In the genomic region with DNA sequence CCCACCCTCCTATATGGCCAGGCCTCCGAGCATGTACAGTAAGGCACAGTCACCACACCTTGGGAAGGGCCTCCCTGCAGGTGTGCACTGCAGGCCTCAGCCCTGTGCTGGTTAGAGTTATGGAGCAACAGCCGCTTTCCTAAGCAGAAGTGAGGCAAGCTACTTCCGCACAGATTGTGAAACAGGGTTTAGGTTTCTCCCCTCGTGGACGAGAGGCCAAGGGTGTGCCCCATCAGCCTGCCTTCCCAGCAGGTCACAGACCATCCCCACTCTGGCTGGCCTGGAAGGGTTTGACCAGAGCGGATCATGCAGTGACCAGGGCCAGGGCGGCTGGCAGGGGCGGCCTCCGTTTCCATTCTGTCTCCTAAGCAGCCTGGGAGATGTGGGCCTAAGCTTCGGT, we compare ENCODE assay signal across 32 cellular contexts. TPM values are rescaled to one million over a fixed set of nuclear protein-coding genes. Genes with fewer than 3 reads are reported as not detected.
DNase-seq lines count a peak whose midpoint lies in the region; ATAC-seq, FAIRE-seq and TF ChIP-seq lines count a peak whose summit lies in the region.
"Had no signal": no experiment of that assay in that cellular context is flagged by ENCODE, and none has a peak within 500 bp of the region (broad histone marks: within the 10 kb centered on the region; RNA-seq: fewer than 3 reads in every experiment).

No MANE protein-coding gene starts in this region.

- SMC1A ChIA-PET in GM12878 (lab: Charles Lee; ENCODE audit: uncharacterized antibody, unreplicated experiment), result no interaction called here

- peak overlapping the region in 8 of 11 experiments; percentile 12 to 88 (median 38); a peak in 7 of 22 replicates for H3K9ac ChIP-seq in BLaER1 treated with 17β-estradiol and CSF1 and Interleukin-3, amounts not matched to agents 10 nM and 100 nM
- H3K9ac ChIP-seq in GM12878 (ENCODE audit: control insufficient read depth, insufficient read depth, low read length), result no peak overlapping the region
- H3K9ac ChIP-seq: BLaER1 had no signal

- no peak for TF ChIP-seq CTCF in NB4 (IDR thresholded peaks at IDR 0.05; ENCODE audit: low read depth, low read length)
- TF ChIP-seq CTCF in GM12878 (IDR thresholded peaks at IDR 0.05 in 2 of 3, conservative IDR thresholded peaks at IDR 0.05 in 1 of 3; ENCODE audit: control insufficient read depth in 2 of 3, extremely low read depth in 1 of 3, insufficient read depth in 1 of 3, low read depth in 3 of 3, low read length in 3 of 3), result no peak

- H3K36me3 Mint-ChIP-seq in naive thymus-derived CD4-positive, alpha-beta T cell, result peaks cover 0 to 5% (median 0%) of the 10 kb centered on the region in 5 donors
- H3K36me3 Mint-ChIP-seq: naive B cell had no signal

- peak; percentile 90 for DNase-seq in NB4 (ENCODE audit: low read depth)
- no peak for DNase-seq in GM12878 (ENCODE audit: low read depth, low spot score)
- DNase-seq in naive thymus-derived CD4-positive, alpha-beta T cell, result no peak
- no peak for DNase-seq in mucosa of gallbladder (ENCODE audit: low spot score)
- DNase-seq in T-helper 1 cell, result no peak
- DNase-seq in RCC 7860 (ENCODE audit: low spot score), result no peak
- DNase-seq: activated CD4-positive, alpha-beta T cell treated with anti-CD3 and anti-CD28 coated beads, Interleukin-2, amount 10 ng/mL, durations not matched to agents 24 days and 14 days; cerebellar nuclear complex; effector CD4-positive, alpha-beta T cell; EL; kidney; mesendoderm; naive B cell; NCI-H1417 treated with DMSO at 0.1 percent for 48 hours; NCI-H2171; NCI-H526 treated with DMSO at 0.1 percent for 48 hours; OCI-M1; SJCRH30; T-helper 17 cell had no signal

- peak overlapping the region in 2 of 11 experiments; percentile 17 to 78; a peak in 2 of 22 replicates for H3K27ac ChIP-seq in BLaER1 treated with 17β-estradiol and CSF1 and Interleukin-3, amounts not matched to agents 10 nM and 100 nM
- no peak overlapping the region for H3K27ac ChIP-seq in GM12878 (ENCODE audit: control insufficient read depth, insufficient read depth)
- H3K27ac ChIP-seq in naive thymus-derived CD4-positive, alpha-beta T cell (ENCODE audit: low read depth, low read length), result no peak overlapping the region
- H3K27ac ChIP-seq: BLaER1, esophagus muscularis mucosa, gastroesophageal sphincter, SJCRH30, vagina had no signal

- intact Hi-C loops in GM12878 (cut with micrococcal nuclease; ENCODE audit: unreplicated experiment), result no loop called here
- intact Hi-C loops in naive thymus-derived CD4-positive, alpha-beta T cell (cut with micrococcal nuclease), result no loop called here

- TF ChIP-seq EP300 in GM12878 (IDR thresholded peaks at IDR 0.05; ENCODE audit: borderline replicate concordance in 1 of 2, control insufficient read depth in 1 of 2, low read depth in 2 of 2, low read length in 2 of 2), result no peak

- no peak for TF ChIP-seq RAD21 in GM12878 (IDR thresholded peaks at IDR 0.05; ENCODE audit: insufficient read depth, low read depth, low read length)

- H3K4me3 Mint-ChIP-seq in naive thymus-derived CD4-positive, alpha-beta T cell, result no peak overlapping the region
- H3K4me3 Mint-ChIP-seq: activated CD4-positive, alpha-beta T cell treated with anti-CD3 and anti-CD28 coated beads, Interleukin-2, amount 10 ng/mL, durations not matched to agents 24 days and 14 days; activated T-helper 17 cell treated with anti-CD3 and anti-CD28 coated beads, Interleukin-2, amount 50 U/mL, for 72 hours; T-helper 17 cell had no signal

- peaks cover 0 to 6% (median 0%) of the 10 kb centered on the region in 11 experiments; a peak in 3 of 22 replicates for H3K27me3 ChIP-seq in BLaER1 treated with 17β-estradiol and CSF1 and Interleukin-3, amounts not matched to agents 10 nM and 100 nM
- H3K27me3 ChIP-seq in GM12878 (replicated peaks in 1 of 2; ENCODE audit: control insufficient read depth in 2 of 2, insufficient read depth in 2 of 2, low read length in 1 of 2), result no peaks in the 10 kb centered on the region
- H3K27me3 ChIP-seq in naive thymus-derived CD4-positive, alpha-beta T cell (ENCODE audit: control insufficient read depth in 2 of 2, insufficient read depth in 2 of 2, low read length in 2 of 2), result no peaks in the 10 kb centered on the region
- H3K27me3 ChIP-seq: SJCRH30, vagina had no signal

- POLR2A ChIA-PET in GM12878 (lab: Charles Lee), result no interaction called here
- POLR2A ChIA-PET in naive thymus-derived CD4-positive, alpha-beta T cell (lab: Charles Lee), result no interaction called here

- BruUV-seq in GM12878 (replicated peaks; lab: Mats Ljungman, UMichigan), result TSS peak; percentile 22

- no peaks in the 10 kb centered on the region for H3K9me3 ChIP-seq in BLaER1 treated with 17β-estradiol and CSF1 and Interleukin-3, amounts not matched to agents 10 nM and 100 nM (replicated peaks in 1 of 11)
- H3K9me3 ChIP-seq in GM12878 (replicated peaks; ENCODE audit: control insufficient read depth, insufficient read depth, low read length), result no peaks in the 10 kb centered on the region
- H3K9me3 ChIP-seq in naive thymus-derived CD4-positive, alpha-beta T cell (ENCODE audit: control insufficient read depth in 2 of 3, low read length in 3 of 3), result no peaks in the 10 kb centered on the region
- H3K9me3 ChIP-seq: BLaER1, esophagus muscularis mucosa, gastroesophageal sphincter, SJCRH30, vagina had no signal

- peak; percentile 31 for TF ChIP-seq POLR2A in NB4 (IDR thresholded peaks at IDR 0.05; ENCODE audit: extremely low read depth, insufficient read length)
- no peak for TF ChIP-seq POLR2A in GM12878 (IDR thresholded peaks at IDR 0.05; ENCODE audit: low read depth, low read length)

- no peak for ATAC-seq in GM12878
- ATAC-seq in naive thymus-derived CD4-positive, alpha-beta T cell, result peak; percentile 2
- ATAC-seq in HG02642 (IDR thresholded peaks at IDR 0.05; ENCODE audit: poor library complexity, unreplicated experiment), result no peak
- ATAC-seq: activated naive CD4-positive, alpha-beta T cell treated with anti-CD3 and anti-CD28 coated beads, Interleukin-2, amount 50 U/mL, for 72 hours; activated T-helper 17 cell treated with anti-CD3 and anti-CD28 coated beads, Interleukin-2, amount 50 U/mL, for 72 hours; gastroesophageal sphincter; sciatic nerve; T-helper 17 cell had no signal

- CTCF ChIA-PET in GM12878 (lab: Yijun Ruan, JAX), result no interaction called here
- CTCF ChIA-PET in naive thymus-derived CD4-positive, alpha-beta T cell (lab: Charles Lee), result no interaction called here

- peak overlapping the region in 1 of 11 experiments; percentile 10; a peak in 1 of 22 replicates for H3K4me2 ChIP-seq in BLaER1 treated with 17β-estradiol and CSF1 and Interleukin-3, amounts not matched to agents 10 nM and 100 nM
- no peak overlapping the region for H3K4me2 ChIP-seq in GM12878 (ENCODE audit: control insufficient read depth, insufficient read depth)

- in situ Hi-C loops in GM12878 (cut with MboI), result loop anchor here (10.0 kb wide), 1 partner anchor 74 kb away; no protein-coding TSS in a partner anchor

- RAD21 ChIA-PET in GM12878 (lab: Charles Lee; ENCODE audit: unreplicated experiment), result no interaction called here

- FAIRE-seq in GM12878 (lab: Jason Lieb, UNC) (no peak), RCC 7860 (lab: Jason Lieb, UNC) (no peak)
- FAIRE-seq: astrocyte, GM18507, H54, kidney had no signal

- peaks cover 0 to 11% (median 9%) of the 10 kb centered on the region in 7 donors for H3K4me1 Mint-ChIP-seq in naive thymus-derived CD4-positive, alpha-beta T cell

- no peaks in the 10 kb centered on the region for H3K27me3 Mint-ChIP-seq in naive thymus-derived CD4-positive, alpha-beta T cell
- H3K27me3 Mint-ChIP-seq: activated CD4-positive, alpha-beta T cell treated with anti-CD3 and anti-CD28 coated beads, Interleukin-2, amount 10 ng/mL, durations not matched to agents 24 days and 14 days; activated T-helper 17 cell treated with anti-CD3 and anti-CD28 coated beads, Interleukin-2, amount 50 U/mL, for 72 hours; naive B cell; T-helper 17 cell had no signal

- peaks cover 28 to 50% (median 41%) of the 10 kb centered on the region in 10 experiments for H3K4me1 ChIP-seq in BLaER1 treated with 17β-estradiol and CSF1 and Interleukin-3, amounts not matched to agents 10 nM and 100 nM
- peaks cover 3% of the 10 kb centered on the region; the same call in 1 of the 2 replicates for H3K4me1 ChIP-seq in GM12878 (ENCODE audit: control insufficient read depth, insufficient read depth, low read length)
- H3K4me1 ChIP-seq in naive thymus-derived CD4-positive, alpha-beta T cell (ENCODE audit: control insufficient read depth in 2 of 2, insufficient read depth in 2 of 2, low read length in 2 of 2), result peaks cover 6 to 7% of the 10 kb centered on the region in 2 donors

- H3K36me3 ChIP-seq in BLaER1 treated with 17β-estradiol and CSF1 and Interleukin-3, amounts not matched to agents 10 nM and 100 nM, result peaks cover 17 to 45% (median 31%) of the 10 kb centered on the region in 11 experiments
- H3K36me3 ChIP-seq in GM12878 (ENCODE audit: control insufficient read depth in 2 of 2, insufficient read depth in 2 of 2, low read length in 1 of 2), result peaks cover 0 to 5% of the 10 kb centered on the region in 2 experiments; a peak in 3 of 4 replicates
- peaks cover 0 to 28% (median 4%) of the 10 kb centered on the region in 3 experiments for H3K36me3 ChIP-seq in naive thymus-derived CD4-positive, alpha-beta T cell (ENCODE audit: control insufficient read depth in 2 of 3, insufficient read depth in 3 of 3, low read length in 3 of 3)
- H3K36me3 ChIP-seq: SJCRH30 had no signal

- peaks cover 18% of the 10 kb centered on the region for H3K79me2 ChIP-seq in GM12878 (ENCODE audit: control insufficient read depth, insufficient read depth, low read length)

- no peak overlapping the region for H2AFZ ChIP-seq in GM12878 (ENCODE audit: control insufficient read depth, low read depth, low read length)

- H3K9me3 Mint-ChIP-seq in naive thymus-derived CD4-positive, alpha-beta T cell, result no peaks in the 10 kb centered on the region
- H3K9me3 Mint-ChIP-seq: activated CD4-positive, alpha-beta T cell treated with anti-CD3 and anti-CD28 coated beads, Interleukin-2, amount 10 ng/mL, durations not matched to agents 24 days and 14 days; activated naive CD4-positive, alpha-beta T cell treated with anti-CD3 and anti-CD28 coated beads, Interleukin-2, amount 50 U/mL, for 72 hours; activated T-helper 17 cell treated with anti-CD3 and anti-CD28 coated beads, Interleukin-2, amount 50 U/mL, for 72 hours; naive B cell had no signal

- WGBS in GM12878 (ENCODE audit: insufficient coverage, insufficient replicate concordance, low lambda C conversion rate, missing lambda C conversion rate), result 91% methylated on average over 10 of the region's 10 CpGs

- H3K4me3 ChIP-seq in BLaER1 treated with 17β-estradiol and CSF1 and Interleukin-3, amounts not matched to agents 10 nM and 100 nM, result no peak overlapping the region
- H3K4me3 ChIP-seq in NB4 (ENCODE audit: low read depth, low read length) (peak overlapping the region; percentile 34), GM12878 (no peak overlapping the region)
- H3K4me3 ChIP-seq in naive thymus-derived CD4-positive, alpha-beta T cell (ENCODE audit: low read length), result no peak overlapping the region
- H3K4me3 ChIP-seq: BLaER1, esophagus muscularis mucosa, gastroesophageal sphincter, SJCRH30, vagina had no signal

- no peak overlapping the region for H3K27ac Mint-ChIP-seq in naive thymus-derived CD4-positive, alpha-beta T cell
- H3K27ac Mint-ChIP-seq: activated CD4-positive, alpha-beta T cell treated with anti-CD3 and anti-CD28 coated beads, Interleukin-2, amount 10 ng/mL, durations not matched to agents 24 days and 14 days; activated naive CD4-positive, alpha-beta T cell treated with anti-CD3 and anti-CD28 coated beads, Interleukin-2, amount 50 U/mL, for 72 hours; activated T-helper 17 cell treated with anti-CD3 and anti-CD28 coated beads, Interleukin-2, amount 50 U/mL, for 72 hours; T-helper 17 cell had no signal

- peaks cover 0 to 46% (median 27%) of the 10 kb centered on the region in 11 experiments; a peak in 16 of 22 replicates for H4K20me1 ChIP-seq in BLaER1 treated with 17β-estradiol and CSF1 and Interleukin-3, amounts not matched to agents 10 nM and 100 nM
- H4K20me1 ChIP-seq in GM12878 (ENCODE audit: control insufficient read depth, insufficient read depth), result no peaks in the 10 kb centered on the region

RNA-seq across cellular contexts. Expression of a gene that starts 4.7 kb away (rescaled TPM):
- 8.4 and 8.6 TPM in 2 replicates for total RNA-seq in GM12878 (2013; cell fraction: nucleolus; rRNA removed)
- total RNA-seq in GM12878 (2014; rRNA removed) (20.1 and 23.7 TPM in 2 replicates), GM12878 (2014; rRNA removed; fragmentation: Illumina TruSeq; extraction: Trizol) (15.7 and 17.9 TPM in 2 replicates), GM12878 (2021) (24.5 and 27.7 TPM in 2 replicates), mucosa of gallbladder (41.2 TPM)
- polyA plus RNA-seq in GM12878 (2011; ENCODE audit: low read depth), result 14.3 TPM
- polyA plus RNA-seq in GM12878 (2011; rRNA removed) (17.4 and 30.7 TPM in 2 replicates), GM12878 (2014; fragmentation: Illumina TruSeq; extraction: Trizol) (5.1 and 22.0 TPM in 2 replicates), GM12878 (2014; fragmentation: Nextera tagmentation; extraction: Ambion mirVana) (1 to 10 TPM; 5.1 to 9.3 TPM), GM12878 (2014; rRNA removed) (35.7 and 38.6 TPM in 2 replicates), GM12878 (2016; fragmentation: Nextera tagmentation; extraction: Ambion mirVana) (10 to 100 TPM; 41.2 to 48.6 TPM)
- polyA plus RNA-seq in GM12878 (2011; cell fraction: cytosol; rRNA removed), result 43.6 and 61.7 TPM in 2 replicates
- polyA plus RNA-seq in GM12878 (2011; cell fraction: nucleus; rRNA removed), result 19.4 and 23.1 TPM in 2 replicates
- 28.7 and 34.6 TPM in 2 replicates for polyA plus RNA-seq in GM12878 (2012)
- polyA minus RNA-seq in GM12878 (2011; rRNA and poly(A)+ RNA removed), result 23.0 and 43.1 TPM in 2 replicates
- 9.9 and 23.1 TPM in 2 replicates for polyA minus RNA-seq in GM12878 (2011; cell fraction: cytosol; rRNA and poly(A)+ RNA removed)
- 10.4 and 15.9 TPM in 2 replicates for polyA minus RNA-seq in GM12878 (2011; cell fraction: nucleus; rRNA and poly(A)+ RNA removed)
- 10 to 100 TPM in 2 of 5 experiments, 1 to 10 TPM in 3; 5.5 to 27.0 (median 8.2) TPM for total RNA-seq in naive thymus-derived CD4-positive, alpha-beta T cell
- polyA plus RNA-seq in naive thymus-derived CD4-positive, alpha-beta T cell, result 10 to 100 TPM; 15.6 to 15.8 TPM

RNA-seq across cellular contexts. Expression of a gene that starts 16.2 kb away (rescaled TPM):
- total RNA-seq in GM12878 (2013; cell fraction: nucleolus; rRNA removed), result not detected in 2 replicates
- total RNA-seq in GM12878 (2014; rRNA removed), result not detected in 2 replicates
- not detected in 2 replicates for total RNA-seq in GM12878 (2014; rRNA removed; fragmentation: Illumina TruSeq; extraction: Trizol)
- total RNA-seq in GM12878 (2021), result not detected in 2 replicates
- not detected for polyA plus RNA-seq in GM12878 (2011; ENCODE audit: low read depth)
- polyA plus RNA-seq in GM12878 (2011; rRNA removed), result not detected in 2 replicates
- polyA plus RNA-seq in GM12878 (2011; cell fraction: cytosol; rRNA removed), result not detected in 2 replicates
- polyA plus RNA-seq in GM12878 (2011; cell fraction: nucleus; rRNA removed), result not detected in 2 replicates
- 0.20 and 0.22 TPM in 2 replicates for polyA plus RNA-seq in GM12878 (2012)
- polyA plus RNA-seq in GM12878 (2014; fragmentation: Illumina TruSeq; extraction: Trizol), result not detected in 2 replicates
- under 1 TPM in 1 of 2 experiments, not detected in 1; 0.07 TPM for polyA plus RNA-seq in GM12878 (2014; fragmentation: Nextera tagmentation; extraction: Ambion mirVana)
- not detected in 2 replicates for polyA plus RNA-seq in GM12878 (2014; rRNA removed)
- under 1 TPM; 0.10 to 0.12 TPM for polyA plus RNA-seq in GM12878 (2016; fragmentation: Nextera tagmentation; extraction: Ambion mirVana)
- polyA minus RNA-seq in GM12878 (2011; rRNA and poly(A)+ RNA removed), result 0.46 TPM in 1 of 2 replicates, not detected in the other
- polyA minus RNA-seq in GM12878 (2011; cell fraction: cytosol; rRNA and poly(A)+ RNA removed), result not detected in 2 replicates
- polyA minus RNA-seq in GM12878 (2011; cell fraction: nucleus; rRNA and poly(A)+ RNA removed), result not detected in 2 replicates
- total RNA-seq in naive thymus-derived CD4-positive, alpha-beta T cell, result not detected
- polyA plus RNA-seq in naive thymus-derived CD4-positive, alpha-beta T cell, result not detected
- not detected for total RNA-seq in mucosa of gallbladder
- total RNA-seq: activated naive CD4-positive, alpha-beta T cell treated with anti-CD3 and anti-CD28 coated beads, Interleukin-2, amount 50 U/mL, for 72 hours; astrocyte; esophagus muscularis mucosa; gastroesophageal sphincter; kidney; sciatic nerve; T-helper 17 cell; vagina had no signal

RNA-seq across cellular contexts. Expression of a gene that starts 20.1 kb away (rescaled TPM):
- total RNA-seq in GM12878 (2013; cell fraction: nucleolus; rRNA removed), result not detected in 2 replicates
- total RNA-seq in GM12878 (2014; rRNA removed), result not detected in 2 replicates
- total RNA-seq in GM12878 (2014; rRNA removed; fragmentation: Illumina TruSeq; extraction: Trizol), result not detected in 2 replicates
- total RNA-seq in GM12878 (2021), result not detected in 2 replicates
- polyA plus RNA-seq in GM12878 (2011; ENCODE audit: low read depth), result not detected
- polyA plus RNA-seq in GM12878 (2011; rRNA removed), result not detected in 2 replicates
- not detected in 2 replicates for polyA plus RNA-seq in GM12878 (2011; cell fraction: cytosol; rRNA removed)
- not detected in 2 replicates for polyA plus RNA-seq in GM12878 (2011; cell fraction: nucleus; rRNA removed)
- polyA plus RNA-seq in GM12878 (2012), result 0.14 TPM in 1 of 2 replicates, not detected in the other
- polyA plus RNA-seq in GM12878 (2014; fragmentation: Illumina TruSeq; extraction: Trizol), result not detected in 2 replicates
- polyA plus RNA-seq in GM12878 (2014; fragmentation: Nextera tagmentation; extraction: Ambion mirVana), result not detected
- polyA plus RNA-seq in GM12878 (2014; rRNA removed), result not detected in 2 replicates
- not detected for polyA plus RNA-seq in GM12878 (2016; fragmentation: Nextera tagmentation; extraction: Ambion mirVana)
- polyA minus RNA-seq in GM12878 (2011; rRNA and poly(A)+ RNA removed), result not detected in 2 replicates
- polyA minus RNA-seq in GM12878 (2011; cell fraction: cytosol; rRNA and poly(A)+ RNA removed), result not detected in 2 replicates
- polyA minus RNA-seq in GM12878 (2011; cell fraction: nucleus; rRNA and poly(A)+ RNA removed), result not detected in 2 replicates
- total RNA-seq in naive thymus-derived CD4-positive, alpha-beta T cell, result not detected
- polyA plus RNA-seq in naive thymus-derived CD4-positive, alpha-beta T cell, result not detected
- not detected for total RNA-seq in mucosa of gallbladder
- total RNA-seq: activated CD4-positive, alpha-beta T cell treated with anti-CD3 and anti-CD28 coated beads, Interleukin-2, amount 10 ng/mL, durations not matched to agents 24 days and 14 days; activated naive CD4-positive, alpha-beta T cell treated with anti-CD3 and anti-CD28 coated beads, Interleukin-2, amount 50 U/mL, for 72 hours; activated T-helper 17 cell treated with anti-CD3 and anti-CD28 coated beads, Interleukin-2, amount 50 U/mL, for 72 hours; astrocyte; esophagus muscularis mucosa; gastroesophageal sphincter; osteocyte; sciatic nerve; SJCRH30; T-helper 17 cell had no signal

RNA-seq across cellular contexts. Expression of a gene that starts 21.0 kb away (rescaled TPM):
- total RNA-seq in GM12878 (2013; cell fraction: nucleolus; rRNA removed), result 8.3 and 9.9 TPM in 2 replicates
- 233 and 275 TPM in 2 replicates for total RNA-seq in GM12878 (2014; rRNA removed)
- total RNA-seq in GM12878 (2014; rRNA removed; fragmentation: Illumina TruSeq; extraction: Trizol), result 104 and 109 TPM in 2 replicates
- 149 and 150 TPM in 2 replicates for total RNA-seq in GM12878 (2021)
- 70.2 TPM for polyA plus RNA-seq in GM12878 (2011; ENCODE audit: low read depth)
- polyA plus RNA-seq in GM12878 (2011; rRNA removed), result 29.3 and 52.2 TPM in 2 replicates
- 98.1 and 174 TPM in 2 replicates for polyA plus RNA-seq in GM12878 (2011; cell fraction: cytosol; rRNA removed)
- 81.2 and 96.7 TPM in 2 replicates for polyA plus RNA-seq in GM12878 (2011; cell fraction: nucleus; rRNA removed)
- polyA plus RNA-seq in GM12878 (2012), result 129 and 131 TPM in 2 replicates
- polyA plus RNA-seq in GM12878 (2014; fragmentation: Illumina TruSeq; extraction: Trizol), result 61.0 and 87.2 TPM in 2 replicates
- polyA plus RNA-seq in GM12878 (2014; fragmentation: Nextera tagmentation; extraction: Ambion mirVana), result 100 to 1,000 TPM in 1 of 2 experiments, 10 to 100 TPM in 1; 67.5 to 102 TPM
- 279 and 285 TPM in 2 replicates for polyA plus RNA-seq in GM12878 (2014; rRNA removed)
- 100 to 1,000 TPM; 306 to 319 TPM for polyA plus RNA-seq in GM12878 (2016; fragmentation: Nextera tagmentation; extraction: Ambion mirVana)
- 39.0 and 42.5 TPM in 2 replicates for polyA minus RNA-seq in GM12878 (2011; rRNA and poly(A)+ RNA removed)
- polyA minus RNA-seq in GM12878 (2011; cell fraction: cytosol; rRNA and poly(A)+ RNA removed), result 58.6 and 60.4 TPM in 2 replicates
- polyA minus RNA-seq in GM12878 (2011; cell fraction: nucleus; rRNA and poly(A)+ RNA removed), result 10.2 and 14.0 TPM in 2 replicates
- total RNA-seq in naive thymus-derived CD4-positive, alpha-beta T cell, result 100 to 1,000 TPM in 1 of 5 experiments, 10 to 100 TPM in 4; 40.0 to 114 (median 71.1) TPM
- polyA plus RNA-seq in naive thymus-derived CD4-positive, alpha-beta T cell, result 100 to 1,000 TPM; 166 to 180 TPM
- 145 TPM for total RNA-seq in mucosa of gallbladder

RNA-seq across cellular contexts. Expression of a gene that starts 26.3 kb away (rescaled TPM):
- 593 and 633 TPM in 2 replicates for total RNA-seq in GM12878 (2013; cell fraction: nucleolus; rRNA removed)
- 5,589 and 7,037 TPM in 2 replicates for total RNA-seq in GM12878 (2014; rRNA removed)
- total RNA-seq in GM12878 (2014; rRNA removed; fragmentation: Illumina TruSeq; extraction: Trizol), result 4,681 and 5,122 TPM in 2 replicates
- total RNA-seq in GM12878 (2021), result 6,096 and 6,247 TPM in 2 replicates
- polyA plus RNA-seq in GM12878 (2011; ENCODE audit: low read depth), result 3,332 TPM
- 2,202 and 4,066 TPM in 2 replicates for polyA plus RNA-seq in GM12878 (2011; rRNA removed)
- 9,113 and 10,676 TPM in 2 replicates for polyA plus RNA-seq in GM12878 (2011; cell fraction: cytosol; rRNA removed)
- 4,007 and 4,043 TPM in 2 replicates for polyA plus RNA-seq in GM12878 (2011; cell fraction: nucleus; rRNA removed)
- polyA plus RNA-seq in GM12878 (2012), result 7,298 and 8,934 TPM in 2 replicates
- 864 and 3,557 TPM in 2 replicates for polyA plus RNA-seq in GM12878 (2014; fragmentation: Illumina TruSeq; extraction: Trizol)
- polyA plus RNA-seq in GM12878 (2014; fragmentation: Nextera tagmentation; extraction: Ambion mirVana), result 1,000 to 10,000 TPM; 1,295 to 3,629 TPM
- 7,121 and 7,267 TPM in 2 replicates for polyA plus RNA-seq in GM12878 (2014; rRNA removed)
- 1,000 to 10,000 TPM; 3,107 to 3,800 TPM for polyA plus RNA-seq in GM12878 (2016; fragmentation: Nextera tagmentation; extraction: Ambion mirVana)
- 3,882 and 8,083 TPM in 2 replicates for polyA minus RNA-seq in GM12878 (2011; rRNA and poly(A)+ RNA removed)
- polyA minus RNA-seq in GM12878 (2011; cell fraction: cytosol; rRNA and poly(A)+ RNA removed), result 2,772 and 2,867 TPM in 2 replicates
- polyA minus RNA-seq in GM12878 (2011; cell fraction: nucleus; rRNA and poly(A)+ RNA removed), result 734 and 976 TPM in 2 replicates
- 1,000 to 10,000 TPM; 2,562 to 3,376 (median 2,918) TPM for total RNA-seq in naive thymus-derived CD4-positive, alpha-beta T cell
- 1,000 to 10,000 TPM; 7,065 to 7,254 TPM for polyA plus RNA-seq in naive thymus-derived CD4-positive, alpha-beta T cell
- total RNA-seq in mucosa of gallbladder, result 1,121 TPM
